Comparison of ENCODE assay signal across 8 cellular contexts in genomic region chr9:94374176-94375056, GRCh38. TPM values are rescaled to one million over a fixed set of nuclear protein-coding genes. Genes with fewer than 3 reads are reported as not detected.
A peak's percentile ranks its signal among the peaks of the same experiment; 100 is the strongest.
DNase-seq lines count a peak whose midpoint lies in the region; ATAC-seq, FAIRE-seq and TF ChIP-seq lines count a peak whose summit lies in the region.
"Not testable (repeated sequence)": the region's sequence is repeated elsewhere in the genome, so short reads cannot be mapped to it uniquely, and the experiment has no call there.

No MANE protein-coding gene starts in this region.

- H3K4me1 Mint-ChIP-seq in nephron progenitor cell = not testable (repeated sequence)

- peak overlapping the region; percentile 40 for H3K27ac ChIP-seq in RWPE2 (ENCODE audit: poor library complexity, severe bottlenecking)

- peak; percentile 98 for FAIRE-seq in G401.6 (lab: Jason Lieb, UNC)

- ATAC-seq in RWPE2 (ENCODE audit: low read depth) = peak; percentile 95
- peak; percentile 96 for ATAC-seq in stimulated activated naive CD8-positive, alpha-beta T cell treated with anti-CD3 and anti-CD28 coated beads, Interleukin-15, Interleukin-2, amounts not matched to agents 100 U/mL and 50 U/mL, for 24 hours

- not testable (repeated sequence) for H3K9me3 Mint-ChIP-seq in nephron progenitor cell

- H3K4me3 ChIP-seq in HAP-1 (peak overlapping the region; percentile 43), RWPE2 (ENCODE audit: severe bottlenecking) (peak overlapping the region; percentile 83), fibroblast of the aortic adventitia (ENCODE audit: low read depth, low read length) (peak overlapping the region; percentile 63)

- H3K4me1 ChIP-seq in HAP-1; RWPE2 (ENCODE audit: insufficient read depth, poor library complexity, severe bottlenecking): not testable (repeated sequence)

- not testable (repeated sequence) for H3K36me3 Mint-ChIP-seq in nephron progenitor cell (ENCODE audit: low read depth)

- H3K27me3 Mint-ChIP-seq in nephron progenitor cell (ENCODE audit: low read depth, poor library complexity) = peaks cover 30% of the 10 kb centered on the region

- peak overlapping the region; percentile 90 for H3K4me3 Mint-ChIP-seq in nephron progenitor cell

- H3K27ac Mint-ChIP-seq in nephron progenitor cell = peak overlapping the region; percentile 94

- H3K27me3 ChIP-seq in HAP-1 (ENCODE audit: low read depth); RWPE2 (ENCODE audit: insufficient read depth, poor library complexity, severe bottlenecking): not testable (repeated sequence)

- DNase-seq in HAP-1 (ENCODE audit: low spot score in 2 of 2) (peak; percentile 85 to 93), M059J (ENCODE audit: low read depth) (peak; percentile 87), RWPE2 (ENCODE audit: low spot score) (peak; percentile 88), fibroblast of the aortic adventitia (ENCODE audit: low read depth) (peak; percentile 86), nephron progenitor cell (peak; percentile 91)
- peak; percentile 85 for DNase-seq in activated T-helper 9 cell treated with anti-CD3 and anti-CD28 coated beads, Interleukin-2, amount 50 U/mL, for 16 hours (ENCODE audit: low read depth)
- DNase-seq in stimulated activated naive CD8-positive, alpha-beta T cell treated with anti-CD3 and anti-CD28 coated beads, Interleukin-15, Interleukin-2, amounts not matched to agents 100 U/mL and 50 U/mL, for 24 hours = peak; percentile 90

- H3K36me3 ChIP-seq in HAP-1 (replicated peaks); RWPE2 (ENCODE audit: low read depth): not testable (repeated sequence)

- TF ChIP-seq CTCF in RWPE2 (IDR thresholded peaks at IDR 0.05; ENCODE audit: poor library complexity, severe bottlenecking); fibroblast of the aortic adventitia (IDR thresholded peaks at IDR 0.05; ENCODE audit: insufficient read depth, low read length); nephron progenitor cell (IDR thresholded peaks at IDR 0.05): not testable (repeated sequence)

- in situ Hi-C loops in HAP-1 (cut with MboI; ENCODE audit: low sequenced_read_pairs) = not testable (repeated sequence)

- not testable (repeated sequence) for H3K9me3 ChIP-seq in HAP-1; RWPE2 (ENCODE audit: severe bottlenecking)

RNA-seq across cellular contexts. Expression of gene NUTM2F, which starts 46.0 kb away (rescaled TPM):
- not detected in 2 replicates for total RNA-seq in M059J (2014; rRNA removed; shearing (Covaris generic))
- total RNA-seq in fibroblast of the aortic adventitia (ENCODE audit: low replicate concordance) = not detected in 2 replicates

Comparison
In these comparisons a context has a peak if more than half of its experiments do, and no peak if none do; other contexts are left out.
1. Peak in every context shown above with its lines: DNase-seq, ATAC-seq, H3K4me3 ChIP-seq and H3K27ac ChIP-seq.